ENCODE assay signal across 9 cellular contexts in genomic region chr2:165877565-165878550, GRCh38.
DNase-seq lines count a peak whose midpoint lies in the region; ATAC-seq and TF ChIP-seq lines count a peak whose summit lies in the region.
"Had no signal": no experiment of that assay in that cellular context is flagged by ENCODE, and none has a peak within 500 bp of the region (broad histone marks: within the 10 kb centered on the region; RNA-seq: fewer than 3 reads in every experiment).

No MANE protein-coding gene starts in this region.

- no peaks in the 10 kb centered on the region for H3K27me3 ChIP-seq in ascending aorta

- peaks cover 0 to 28% of the 10 kb centered on the region in 2 donors for H3K36me3 ChIP-seq in ascending aorta

- peak; percentile 50 for DNase-seq in LHCN-M2 (ENCODE audit: low read depth)
- peak; percentile 70 for DNase-seq in fibroblast of villous mesenchyme (ENCODE audit: low read depth)
- DNase-seq in ascending aorta (ENCODE audit: low spot score in 2 of 2): no peak
- DNase-seq in C1 segment of cervical spinal cord (lab: John Stamatoyannopoulos, UW): no peak
- DNase-seq in COLO829 (ENCODE audit: low spot score): no peak
- no peak for DNase-seq in effector CD4-positive, alpha-beta T cell
- DNase-seq: activated naive CD4-positive, alpha-beta T cell treated with anti-CD3 and anti-CD28 coated beads, Interleukin-2, amount 50 U/mL, for 16 hours had no signal

- H3K4me3 ChIP-seq in fibroblast of villous mesenchyme (ENCODE audit: low read depth, low read length): no peak overlapping the region
- H3K4me3 ChIP-seq in ascending aorta: no peak overlapping the region

- ATAC-seq in GM18502 (IDR thresholded peaks at IDR 0.05; ENCODE audit: poor library complexity, unreplicated experiment): peak; percentile 61
- peak; percentile 77 for ATAC-seq in GM21717 (IDR thresholded peaks at IDR 0.05; ENCODE audit: unreplicated experiment)

- H3K27ac ChIP-seq in ascending aorta: no peak overlapping the region

- no peaks in the 10 kb centered on the region for H3K9me3 ChIP-seq in ascending aorta

- intact Hi-C loops in ascending aorta (cut with DNase I): no loop called here

- TF ChIP-seq CTCF in fibroblast of villous mesenchyme (IDR thresholded peaks at IDR 0.05; ENCODE audit: insufficient read depth, low read depth, low read length) (no peak), ascending aorta (IDR thresholded peaks at IDR 0.05) (no peak)

- no peaks in the 10 kb centered on the region for H3K4me1 ChIP-seq in ascending aorta

Comparison
In these comparisons a context has a peak if more than half of its experiments do, and no peak if none do; other contexts are left out.
1. DNase-seq: peak in LHCN-M2 (single experiment) and fibroblast of villous mesenchyme (single experiment); none in ascending aorta (0 of 2), C1 segment of cervical spinal cord (0 of 14), COLO829 (single experiment) and effector CD4-positive, alpha-beta T cell (single experiment).